1 cellular context compared by ENCODE assay signal in genomic region chr10:47690304-47690703, GRCh38.
DNase-seq lines count a peak whose midpoint lies in the region; ATAC-seq, FAIRE-seq and TF ChIP-seq lines count a peak whose summit lies in the region.
"Not testable (repeated sequence)": the region's sequence is repeated elsewhere in the genome, so short reads cannot be mapped to it uniquely, and the experiment has no call there.

No MANE protein-coding gene starts in this region.

- H3K4me1 ChIP-seq in pancreas, result not testable (repeated sequence)

- FAIRE-seq in pancreas (lab: Jason Lieb, UNC), result not testable (repeated sequence)

- ATAC-seq in pancreas, result peak in 3 of 4 donors; percentile 20 to 79 (median 62)

- H3K9me3 ChIP-seq in pancreas, result not testable (repeated sequence)

- 17 to 24% methylated on average over 2 of the region's 6 CpGs for WGBS in pancreas, 2 donors

- intact Hi-C loops in pancreas (cut with DNase I), result not testable (repeated sequence)

- not testable (repeated sequence) for H3K27me3 ChIP-seq in pancreas

- not testable (repeated sequence) for H3K27ac ChIP-seq in pancreas

- not testable (repeated sequence) for H3K4me3 ChIP-seq in pancreas

- not testable (repeated sequence) for DNase-seq in pancreas

- not testable (repeated sequence) for H3K36me3 ChIP-seq in pancreas

- TF ChIP-seq CTCF in pancreas (IDR thresholded peaks at IDR 0.05), result not testable (repeated sequence)
